8 cellular contexts compared by ENCODE assay signal in the genomic region with DNA sequence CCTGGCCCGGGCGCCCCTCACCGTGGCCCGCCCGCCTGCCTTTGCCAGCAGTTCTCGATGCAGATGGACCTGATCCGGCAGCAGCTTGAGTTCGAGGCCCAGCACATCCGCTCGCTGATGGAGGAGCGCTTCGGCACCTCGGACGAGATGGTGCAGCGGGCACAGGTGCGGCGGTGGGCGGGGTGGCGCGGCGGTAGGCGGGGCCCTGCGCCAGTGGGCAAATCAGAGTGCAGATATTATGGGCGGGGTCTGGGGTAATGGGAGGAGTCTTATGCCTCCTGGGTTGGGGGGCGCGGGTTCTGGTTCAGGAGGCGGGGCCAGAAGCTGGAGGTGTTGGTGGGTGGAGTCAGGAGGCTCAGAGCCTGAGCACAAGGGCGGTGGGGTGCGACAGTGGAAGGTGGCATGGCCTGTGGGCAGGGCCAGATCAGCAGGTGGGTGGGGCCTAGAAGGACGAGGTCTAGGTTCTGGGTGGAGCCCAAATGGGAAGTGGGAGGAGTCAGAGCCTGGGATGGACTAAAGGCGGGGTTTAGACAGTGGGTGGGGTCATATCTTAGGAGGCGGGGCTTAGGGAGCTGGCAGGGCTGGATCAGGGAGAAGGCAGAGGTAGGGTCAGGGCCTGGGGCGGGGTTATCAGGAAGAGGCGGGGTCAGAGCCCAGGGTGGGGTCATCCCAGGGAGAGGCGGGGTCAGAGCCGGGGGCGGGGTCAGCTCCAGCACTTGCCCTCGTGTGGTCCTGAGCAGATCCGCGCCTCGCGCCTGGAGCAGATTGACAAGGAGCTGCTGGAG. TPM values are rescaled to one million over a fixed set of nuclear protein-coding genes. Genes with fewer than 3 reads are reported as not detected.
DNase-seq lines count a peak whose midpoint lies in the region; ATAC-seq, FAIRE-seq and TF ChIP-seq lines count a peak whose summit lies in the region.

No MANE protein-coding gene starts in this region.

- ATAC-seq in lower lobe of right lung (peak; percentile 50 to 57), GM21381 (IDR thresholded peaks at IDR 0.05; ENCODE audit: unreplicated experiment) (no peak)

- H2AFZ ChIP-seq in mammary epithelial cell (ENCODE audit: low read depth, low read length): no peak overlapping the region

- peaks cover 5% of the 10 kb centered on the region; the same call in 1 of the 2 replicates for H3K4me1 ChIP-seq in HUES48 (ENCODE audit: control insufficient read depth, insufficient read depth, low read length)
- H3K4me1 ChIP-seq in mammary epithelial cell (ENCODE audit: insufficient read depth, low read length): peaks cover 21% of the 10 kb centered on the region
- H3K4me1 ChIP-seq in lower lobe of right lung: peaks cover 21% of the 10 kb centered on the region

- H3K27ac ChIP-seq in HUES48 (ENCODE audit: low read depth, low read length) (no peak overlapping the region), mammary epithelial cell (ENCODE audit: insufficient read depth, low read depth, low read length) (no peak overlapping the region), lower lobe of right lung (no peak overlapping the region)

- H3K4me3 ChIP-seq in HUES48 (ENCODE audit: low read depth, low read length) (peak overlapping the region; percentile 35; the same call in 1 of the 2 replicates), mammary epithelial cell (replicated peaks in 1 of 3; ENCODE audit: insufficient read depth in 1 of 3, low read depth in 2 of 3, low read length in 3 of 3) (no peak overlapping the region), lower lobe of right lung (no peak overlapping the region)

- H3K79me2 ChIP-seq in mammary epithelial cell (ENCODE audit: insufficient read depth, low read length): no peaks in the 10 kb centered on the region

- CTCF ChIA-PET in mammary epithelial cell (lab: Charles Lee; ENCODE audit: low non-redundant PET): interaction anchor here (0.6 to 0.8 kb wide), 3 partner anchors 10 to 53 kb away, joined by 4 to 17 read pairs (median 4); no protein-coding TSS in a partner anchor

- H3K9ac ChIP-seq in HUES48 (ENCODE audit: low read depth, low read length) (no peak overlapping the region), mammary epithelial cell (ENCODE audit: insufficient read depth, low read length) (no peak overlapping the region)

- intact Hi-C loops in mammary epithelial cell (cut with micrococcal nuclease) (no loop called here), lower lobe of right lung (cut with DNase I) (no loop called here)

- DNase-seq in D721Med (ENCODE audit: insufficient read length, low spot score) (peak; percentile 77), SKM-1 treated with dmso at 0.1 percent for 144 hours (lab: John Stamatoyannopoulos, UW; ENCODE audit: unreplicated experiment) (peak; percentile 82), mammary epithelial cell (peak; percentile 61), lower lobe of right lung (no peak), GOT3 (lab: John Stamatoyannopoulos, UW) (no peak), NCI-H128 (lab: John Stamatoyannopoulos, UW; ENCODE audit: unreplicated experiment) (no peak)

- in situ Hi-C loops in mammary epithelial cell (cut with MboI; ENCODE audit: low sequenced_read_pairs in 2 of 2): no loop called here

- peaks cover 39% of the 10 kb centered on the region for H3K27me3 ChIP-seq in HUES48 (ENCODE audit: control insufficient read depth, insufficient read depth, low read length)
- H3K27me3 ChIP-seq in mammary epithelial cell (ENCODE audit: insufficient read depth, low read length): peaks cover 17% of the 10 kb centered on the region
- H3K27me3 ChIP-seq in lower lobe of right lung (ENCODE audit: low read depth): peaks cover 79% of the 10 kb centered on the region

- TF ChIP-seq CTCF in D721Med (IDR thresholded peaks at IDR 0.05; ENCODE audit: insufficient read depth, missing control alignments): no peak
- no peak for TF ChIP-seq CTCF in mammary epithelial cell (conservative IDR thresholded peaks at IDR 0.05 in 1 of 2, IDR thresholded peaks at IDR 0.05 in 1 of 2; ENCODE audit: extremely low read depth in 1 of 2, insufficient read depth in 1 of 2, low read depth in 1 of 2, low read length in 2 of 2)
- TF ChIP-seq CTCF in lower lobe of right lung (IDR thresholded peaks at IDR 0.05): no peak

- no CpG with 5 or more reads among the region's 42 CpGs for WGBS in mammary epithelial cell (ENCODE audit: low coverage, missing lambda C conversion rate)

- no peak for FAIRE-seq in D721Med (lab: Jason Lieb, UNC)

- H3K9me3 ChIP-seq in HUES48 (ENCODE audit: control insufficient read depth, insufficient read depth, low read length): no peaks in the 10 kb centered on the region
- no peaks in the 10 kb centered on the region for H3K9me3 ChIP-seq in mammary epithelial cell (replicated peaks; ENCODE audit: insufficient read depth, low read length)
- H3K9me3 ChIP-seq in lower lobe of right lung: no peaks in the 10 kb centered on the region

- H4K20me1 ChIP-seq in mammary epithelial cell (ENCODE audit: insufficient read depth, low read length): peaks cover 3% of the 10 kb centered on the region

- BruUV-seq in mammary epithelial cell (replicated peaks; lab: Mats Ljungman, UMichigan): no TSS peak

- H3K36me3 ChIP-seq in HUES48 (ENCODE audit: control insufficient read depth, insufficient read depth, low read length): no peaks in the 10 kb centered on the region
- H3K36me3 ChIP-seq in mammary epithelial cell (ENCODE audit: insufficient read depth, low read length): no peaks in the 10 kb centered on the region
- H3K36me3 ChIP-seq in lower lobe of right lung: no peaks in the 10 kb centered on the region

- dilution Hi-C loops in mammary epithelial cell (cut with HindIII; ENCODE audit: low sequenced_read_pairs): no loop called here

- H3K4me2 ChIP-seq in mammary epithelial cell (ENCODE audit: insufficient read depth, low read depth, low read length): peak overlapping the region; percentile 40

RNA-seq across cellular contexts. Expression of gene APC2, which starts 5.6 kb away (rescaled TPM):
- total RNA-seq in mammary epithelial cell (under 1 TPM; under 0.01 to 0.19 TPM), lower lobe of right lung (0.12 TPM)
- 0.08 TPM for polyA plus RNA-seq in mammary epithelial cell
- polyA minus RNA-seq in mammary epithelial cell: not detected

RNA-seq across cellular contexts. Expression of gene RPS15, which starts 17.3 kb away (rescaled TPM):
- total RNA-seq in mammary epithelial cell: 100 to 1,000 TPM; 318 to 950 TPM
- polyA plus RNA-seq in mammary epithelial cell: 2,121 TPM
- polyA minus RNA-seq in mammary epithelial cell: 372 TPM
- 854 TPM for total RNA-seq in lower lobe of right lung

RNA-seq across cellular contexts. Expression of gene C19orf25, which starts 23.5 kb away (rescaled TPM):
- 10 to 100 TPM; 25.8 to 41.9 TPM for total RNA-seq in mammary epithelial cell
- polyA plus RNA-seq in mammary epithelial cell: 22.2 TPM
- 9.1 TPM for polyA minus RNA-seq in mammary epithelial cell
- 28.5 TPM for total RNA-seq in lower lobe of right lung

RNA-seq across cellular contexts. Expression of gene PCSK4, which starts 34.6 kb away (rescaled TPM):
- 1 to 10 TPM; 1.0 to 3.5 TPM for total RNA-seq in mammary epithelial cell
- polyA plus RNA-seq in mammary epithelial cell: 0.56 TPM
- polyA minus RNA-seq in mammary epithelial cell: not detected
- 7.4 TPM for total RNA-seq in lower lobe of right lung

RNA-seq across cellular contexts. Expression of gene REEP6, which starts 35.5 kb away (rescaled TPM):
- total RNA-seq in mammary epithelial cell: 1 to 10 TPM; 1.7 to 2.4 TPM
- 1.2 TPM for polyA plus RNA-seq in mammary epithelial cell
- not detected for polyA minus RNA-seq in mammary epithelial cell
- total RNA-seq in lower lobe of right lung: 2.5 TPM

Comparison
In these comparisons a context has a peak if more than half of its experiments do, and no peak if none do; other contexts are left out.
1. DNase-seq: peak in D721Med (single experiment), SKM-1 treated with dmso at 0.1 percent for 144 hours (single experiment) and mammary epithelial cell (single experiment); none in lower lobe of right lung (single experiment), GOT3 (single experiment) and NCI-H128 (single experiment).